8 cellular contexts compared by ENCODE assay signal in genomic region chr3:125971997-125972944, GRCh38. TPM values are rescaled to one million over a fixed set of nuclear protein-coding genes. Genes with fewer than 3 reads are reported as not detected.
A peak's percentile ranks its signal among the peaks of the same experiment; 100 is the strongest.
DNase-seq lines count a peak whose midpoint lies in the region; ATAC-seq and TF ChIP-seq lines count a peak whose summit lies in the region.
"Not testable (repeated sequence)": the region's sequence is repeated elsewhere in the genome, so short reads cannot be mapped to it uniquely, and the experiment has no call there.

No MANE protein-coding gene starts in this region.

- H3K36me3 Mint-ChIP-seq in T-helper 2 cell treated with Interferon-gamma antibody and Interleukin-4, amounts not matched to agents 5 μg/mL and 100 μg/mL, for 36 hours (ENCODE audit: low read depth); naive thymus-derived CD8-positive, alpha-beta T cell: not testable (repeated sequence)

- H3K79me2 ChIP-seq in HCT116 (ENCODE audit: insufficient read depth, low read length): not testable (repeated sequence)

- H3K4me1 ChIP-seq in HCT116 (ENCODE audit: control insufficient read depth in 1 of 2, insufficient read depth in 2 of 2, low read length in 2 of 2); ascending aorta: not testable (repeated sequence)
- peaks cover 0 to 13% (median 8%) of the 10 kb centered on the region in 4 donors for H3K4me1 ChIP-seq in stomach

- RAD21 ChIA-PET in HCT116 (lab: Charles Lee; ENCODE audit: low non-redundant PET in 1 of 2, low total read pairs in 2 of 2, uncharacterized antibody in 2 of 2, unreplicated experiment in 2 of 2): not testable (repeated sequence)

- peak overlapping the region; percentile 48 for H3K4me2 ChIP-seq in HCT116 (ENCODE audit: low read length)

- CTCF ChIA-PET in HCT116 (lab: Charles Lee): not testable (repeated sequence)

- not testable (repeated sequence) for H3K4me1 Mint-ChIP-seq in T-helper 2 cell treated with Interferon-gamma antibody and Interleukin-4, amounts not matched to agents 5 μg/mL and 100 μg/mL, for 36 hours (ENCODE audit: low read depth)
- peaks cover 5 to 13% (median 9%) of the 10 kb centered on the region in 4 donors for H3K4me1 Mint-ChIP-seq in naive thymus-derived CD8-positive, alpha-beta T cell

- not testable (repeated sequence) for TF ChIP-seq POLR2A in HCT116 (IDR thresholded peaks at IDR 0.05; ENCODE audit: borderline replicate concordance, extremely low read depth, insufficient read depth, insufficient read length); stomach (IDR thresholded peaks at IDR 0.05)

- not testable (repeated sequence) for H3K9me3 Mint-ChIP-seq in T-helper 2 cell treated with Interferon-gamma antibody and Interleukin-4, amounts not matched to agents 5 μg/mL and 100 μg/mL, for 36 hours; naive thymus-derived CD8-positive, alpha-beta T cell

- H3K27ac Mint-ChIP-seq in T-helper 2 cell treated with Interferon-gamma antibody and Interleukin-4, amounts not matched to agents 5 μg/mL and 100 μg/mL, for 36 hours; naive thymus-derived CD8-positive, alpha-beta T cell: not testable (repeated sequence)

- H3K4me3 ChIP-seq in HCT116 (replicated peaks in 1 of 2; ENCODE audit: low read depth in 1 of 2, low read length in 2 of 2): not testable (repeated sequence)
- H3K4me3 ChIP-seq in ascending aorta: peak overlapping the region; percentile 47 to 66
- H3K4me3 ChIP-seq in stomach: peak overlapping the region; percentile 14 to 39 (median 30)

- TF ChIP-seq EP300 in stomach (IDR thresholded peaks at IDR 0.05): not testable (repeated sequence)

- H3K9me2 ChIP-seq in HCT116 (ENCODE audit: insufficient read depth): not testable (repeated sequence)

- H2AFZ ChIP-seq in HCT116 (ENCODE audit: low read depth, low read length, poor library complexity, severe bottlenecking): not testable (repeated sequence)

- not testable (repeated sequence) for H3K36me3 ChIP-seq in HCT116 (ENCODE audit: control insufficient read depth in 1 of 2, insufficient read depth in 2 of 2, low read length in 2 of 2); ascending aorta; stomach

- TF ChIP-seq CTCF in HCT116 (IDR thresholded peaks at IDR 0.05 in 2 of 3, conservative IDR thresholded peaks at IDR 0.05 in 1 of 3; ENCODE audit: borderline replicate concordance in 1 of 3, insufficient read depth in 1 of 3, low read depth in 2 of 3, low read length in 2 of 3) (peak; percentile 41 to 69 (median 62); a peak in 5 of 6 replicates), ascending aorta (IDR thresholded peaks at IDR 0.05) (peak; percentile 51 to 79 (median 78)), stomach (IDR thresholded peaks at IDR 0.05) (peak in 5 of 7 experiments; percentile 48 to 71 (median 65))

- peak overlapping the region; percentile 56 for H3K4me3 Mint-ChIP-seq in T-helper 2 cell treated with Interferon-gamma antibody and Interleukin-4, amounts not matched to agents 5 μg/mL and 100 μg/mL, for 36 hours
- H3K4me3 Mint-ChIP-seq in naive thymus-derived CD8-positive, alpha-beta T cell: peak overlapping the region; percentile 46 to 79 (median 63)

- POLR2A ChIA-PET in HCT116 (lab: Charles Lee); naive thymus-derived CD8-positive, alpha-beta T cell (lab: Charles Lee): not testable (repeated sequence)

- H4K20me1 ChIP-seq in HCT116 (ENCODE audit: insufficient read depth): not testable (repeated sequence)

- H3K27ac ChIP-seq in HCT116 (ENCODE audit: low read depth, low read length); ascending aorta; stomach: not testable (repeated sequence)

- peak; percentile 28 for DNase-seq in DMS153 (lab: John Stamatoyannopoulos, UW)
- DNase-seq in HCT116 (ENCODE audit: low read depth, low spot score); stomach: not testable (repeated sequence)
- DNase-seq in NCI-H1694 treated with DMSO at 0.1 percent for 48 hours (lab: John Stamatoyannopoulos, UW): peak; percentile 55
- peak; percentile 23 for DNase-seq in T-helper 2 cell treated with Interferon-gamma antibody and Interleukin-4, amounts not matched to agents 5 μg/mL and 100 μg/mL, for 36 hours (ENCODE audit: low spot score)
- DNase-seq in ascending aorta (ENCODE audit: low spot score in 2 of 2): peak in 1 of 2 donors; percentile 77
- peak; percentile 45 for DNase-seq in Right ventricle myocardium inferior (ENCODE audit: missing footprints)
- peak in 7 of 10 donors; percentile 8 to 61 (median 37) for DNase-seq in naive thymus-derived CD8-positive, alpha-beta T cell

- WGBS in stomach, 5 donors: 2 to 5% (median 3%) methylated on average over 28 to 29 of the region's 31 CpGs

- H3K9me3 ChIP-seq in HCT116 (ENCODE audit: control insufficient read depth in 1 of 2, insufficient read depth in 1 of 2, low read depth in 1 of 2, low read length in 2 of 2); ascending aorta; stomach: not testable (repeated sequence)

- ATAC-seq in HCT116: peak; percentile 79
- peak; percentile 75 for ATAC-seq in Right ventricle myocardium inferior
- ATAC-seq in naive thymus-derived CD8-positive, alpha-beta T cell: peak; percentile 67 to 69

- H3K27me3 Mint-ChIP-seq in T-helper 2 cell treated with Interferon-gamma antibody and Interleukin-4, amounts not matched to agents 5 μg/mL and 100 μg/mL, for 36 hours (ENCODE audit: low read depth): peaks cover 29% of the 10 kb centered on the region
- H3K27me3 Mint-ChIP-seq in naive thymus-derived CD8-positive, alpha-beta T cell: peaks cover 7 to 22% (median 19%) of the 10 kb centered on the region in 5 donors

- not testable (repeated sequence) for BruUV-seq in HCT116 (replicated peaks; lab: Mats Ljungman, UMichigan)

- TF ChIP-seq RAD21 in HCT116 (IDR thresholded peaks at IDR 0.05; ENCODE audit: low read depth): peak; percentile 56

- H3K9ac ChIP-seq in HCT116 (ENCODE audit: low read length): not testable (repeated sequence)

- not testable (repeated sequence) for H3K27me3 ChIP-seq in HCT116 (ENCODE audit: insufficient read depth, low read length); ascending aorta
- peaks cover 0 to 34% (median 22%) of the 10 kb centered on the region in 3 donors for H3K27me3 ChIP-seq in stomach

- intact Hi-C loops in HCT116 (cut with micrococcal nuclease): loop anchor here (5.0 kb wide), 1 partner anchor 140 kb away; no protein-coding TSS in a partner anchor
- intact Hi-C loops in ascending aorta (cut with DNase I): loop anchor here (2.0 to 5.0 kb wide), 2 partner anchors 19 to 110 kb away; partner anchors contain the start of gene SLC41A3
- intact Hi-C loops in Right ventricle myocardium inferior (cut with DNase I): loop anchor here (5.0 kb wide), 2 partner anchors 115 to 130 kb away; no protein-coding TSS in a partner anchor
- intact Hi-C loops in stomach (cut with DNase I; ENCODE audit: low total_unique reads): not testable (repeated sequence)

TF ChIP-seq in HCT116, 20 proteins besides CTCF, POLR2A, EP300 and RAD21:
- 0 out of 2 replicates have a peak, but pooled peaks have one; percentile 14 for TF ChIP-seq CBX3 (IDR thresholded peaks at IDR 0.05; ENCODE audit: low read depth)

RNA-seq across cellular contexts. Expression of gene ROPN1B, which starts 3.3 kb away (rescaled TPM):
- total RNA-seq in HCT116 (2021; ENCODE audit: unreplicated experiment): 2.2 TPM
- polyA plus RNA-seq in HCT116 (2012): 1.3 and 1.4 TPM in 2 replicates
- total RNA-seq in ascending aorta: not detected
- total RNA-seq in Right ventricle myocardium inferior: 4.6 TPM
- not detected for total RNA-seq in naive thymus-derived CD8-positive, alpha-beta T cell
- polyA plus RNA-seq in naive thymus-derived CD8-positive, alpha-beta T cell: not detected
- total RNA-seq in stomach: not detected
- under 1 TPM in 2 of 3 donors, not detected in 1; 0.13 to 0.31 TPM for polyA plus RNA-seq in stomach
